Comparison of ENCODE assay signal across 27 cellular contexts in the genomic region with DNA sequence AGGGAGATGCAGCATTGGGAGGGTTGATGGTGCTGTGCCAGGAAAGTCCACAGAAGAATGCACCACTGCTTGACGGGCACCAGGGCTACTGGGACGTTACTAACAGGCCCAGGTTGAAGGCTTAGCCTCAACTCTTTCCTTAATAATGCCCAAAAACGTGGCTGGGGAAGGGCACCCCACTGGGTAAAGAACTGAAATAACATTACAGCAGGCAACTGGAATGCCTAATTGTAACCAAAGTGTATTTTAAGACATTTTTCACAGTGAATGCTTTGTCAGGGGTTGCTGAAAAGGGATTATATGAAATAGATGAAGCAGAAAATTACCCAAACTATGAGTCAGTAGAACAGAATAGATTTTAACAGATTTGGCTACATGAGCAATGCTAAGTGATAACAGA.
"Had no signal": no experiment of that assay in that cellular context is flagged by ENCODE, and none has a peak within 500 bp of the region (broad histone marks: within the 10 kb centered on the region; RNA-seq: fewer than 3 reads in every experiment).

No MANE protein-coding gene starts in this region.

- H3K4me1 ChIP-seq: ascending aorta, Peyer's patch had no signal

- H3K4me3 ChIP-seq: ascending aorta, Peyer's patch had no signal

- H3K9ac ChIP-seq: KMS-11 had no signal

- ATAC-seq: activated CD8-positive, alpha-beta T cell treated with anti-CD3 and anti-CD28 coated beads, Interleukin-2, amount 10 ng/mL, durations not matched to agents 7 days and 5 days; T-helper 17 cell; WTC11 had no signal

- H3K4me2 ChIP-seq: KMS-11 had no signal

- H3K36me3 ChIP-seq: ascending aorta, Peyer's patch had no signal

- DNase-seq: activated CD4-positive, alpha-beta T cell treated with anti-CD3 and anti-CD28 coated beads for 48 hours; activated CD4-positive, alpha-beta T cell treated with anti-CD3 and anti-CD28 coated beads, Interleukin-2, amount 50 U/mL, for 4 hours; activated CD4-positive, CD25-positive, alpha-beta regulatory T cell treated with anti-CD3 and anti-CD28 coated beads, Interleukin-2, amount 50 U/mL, for 72 hours; activated CD8-positive, alpha-beta memory T cell treated with anti-CD3 and anti-CD28 coated beads, Interleukin-2, amount 50 U/mL, for 48 hours; activated CD8-positive, alpha-beta T cell treated with anti-CD3 and anti-CD28 coated beads, Interleukin-2, amount 10 ng/mL, durations not matched to agents 7 days and 5 days; activated effector memory CD4-positive, alpha-beta T cell treated with Interleukin-2 at 50 U/mL for 16 hours; activated naive CD4-positive, alpha-beta T cell; activated T-cell treated with anti-CD3 and anti-CD28 coated beads, Interleukin-2, amount 50 U/mL, for 1 hour; amniotic stem cell; MV-4-11; NCI-H1092 treated with DMSO at 0.1 percent for 48 hours; NCI-H1417 treated with DMSO at 0.1 percent for 48 hours; NCI-H1694; NCI-H2029; NCI-H2107; NCI-H345; NCI-H510A; NCI-H526 treated with DMSO at 0.1 percent for 48 hours; NCI-H82; Peyer's patch; Right ventricle myocardium superior; T-helper 17 cell; T-helper 9 cell had no signal

- H3K9me3 ChIP-seq: ascending aorta, Peyer's patch had no signal

- H3K27me3 ChIP-seq: ascending aorta, Peyer's patch had no signal

- H3K27ac ChIP-seq: ascending aorta, KMS-11, Peyer's patch, RWPE1 had no signal
